Comparison of ENCODE assay signal across 20 cellular contexts in genomic region chr9:132731230-132731629, GRCh38.
DNase-seq lines count a peak whose midpoint lies in the region; FAIRE-seq and TF ChIP-seq lines count a peak whose summit lies in the region.
"Had no signal": no experiment of that assay in that cellular context is flagged by ENCODE, and none has a peak within 500 bp of the region (broad histone marks: within the 10 kb centered on the region; RNA-seq: fewer than 3 reads in every experiment).

No MANE protein-coding gene starts in this region.

- H3K4me2 ChIP-seq in BLaER1: no peak overlapping the region
- H3K4me2 ChIP-seq in PC-9: peak overlapping the region; percentile 47; the same call in 1 of the 2 replicates
- H3K4me2 ChIP-seq: GM23338 had no signal

- BruUV-seq in PC-9 (replicated peaks; lab: Mats Ljungman, UMichigan): no TSS peak

- no peak overlapping the region for H3K9ac ChIP-seq in BLaER1
- H3K9ac ChIP-seq: BLaER1 treated with 17β-estradiol and CSF1 and Interleukin-3, amounts not matched to agents 10 nM and 100 nM had no signal

- no peak for FAIRE-seq in small intestine (lab: Jason Lieb, UNC)
- FAIRE-seq: A204.1, D721Med had no signal

- H3K27ac ChIP-seq in BLaER1 (peak overlapping the region; percentile 33; the same call in 1 of the 2 replicates), PC-9 (peak overlapping the region; percentile 26; the same call in 1 of the 2 replicates), esophagus squamous epithelium (peak overlapping the region in 3 of 4 donors; percentile 65 to 84 (median 84)), small intestine (ENCODE audit: low read depth in 1 of 2, low read length in 1 of 2) (no peak overlapping the region)
- H3K27ac ChIP-seq: Peyer's patch had no signal

- no peaks in the 10 kb centered on the region for H3K9me2 ChIP-seq in PC-9 (ENCODE audit: insufficient read depth)

- POLR2A ChIA-PET in PC-9 (lab: Charles Lee; ENCODE audit: unreplicated experiment): no interaction called here

- CTCF ChIA-PET in PC-9 (lab: Charles Lee): no interaction called here

- H3K79me2 ChIP-seq in PC-9 (ENCODE audit: low read depth): no peaks in the 10 kb centered on the region

- no peak for TF ChIP-seq POLR2A in esophagus squamous epithelium (IDR thresholded peaks at IDR 0.05)

- H2AFZ ChIP-seq in PC-9: no peak overlapping the region
- H2AFZ ChIP-seq: GM23338 had no signal

- peak; percentile 10 to 40 for DNase-seq in PC-9
- no peak for DNase-seq in esophagus squamous epithelium (lab: John Stamatoyannopoulos, UW)
- peak; percentile 24 for DNase-seq in small intestine
- DNase-seq in kidney tubule cell (ENCODE audit: low spot score): no peak
- no peak for DNase-seq in NCI-H82 treated with DMSO at 0.1 percent for 48 hours (lab: John Stamatoyannopoulos, UW; ENCODE audit: unreplicated experiment)
- no peak for DNase-seq in T-helper 9 cell
- DNase-seq: CD8-positive, alpha-beta memory T cell; Karpas-422; MM.1S; NCI-H1092; NCI-H146; NCI-H2029 treated with DMSO at 0.1 percent for 48 hours; NCI-H2227 treated with DMSO at 0.1 percent for 48 hours; NCI-H524 treated with DMSO at 0.1 percent for 48 hours; Peyer's patch had no signal

- H3K4me1 ChIP-seq in BLaER1: peaks cover 52% of the 10 kb centered on the region
- peaks cover 15% of the 10 kb centered on the region; the same call in 1 of the 2 replicates for H3K4me1 ChIP-seq in PC-9 (replicated peaks; ENCODE audit: insufficient read depth)
- peaks cover 0 to 63% (median 8%) of the 10 kb centered on the region in 3 donors for H3K4me1 ChIP-seq in esophagus squamous epithelium
- no peaks in the 10 kb centered on the region for H3K4me1 ChIP-seq in small intestine (ENCODE audit: control insufficient read depth in 2 of 2, insufficient read depth in 1 of 2, low read depth in 1 of 2, low read length in 1 of 2)
- H3K4me1 ChIP-seq: Peyer's patch had no signal

- TF ChIP-seq CTCF in PC-9 (conservative IDR thresholded peaks at IDR 0.05) (no peak), esophagus squamous epithelium (IDR thresholded peaks at IDR 0.05) (no peak)

- H3K36me3 ChIP-seq in BLaER1 (no peaks in the 10 kb centered on the region), PC-9 (ENCODE audit: low read depth) (no peaks in the 10 kb centered on the region), esophagus squamous epithelium (no peaks in the 10 kb centered on the region), small intestine (ENCODE audit: control insufficient read depth in 2 of 2, insufficient read depth in 2 of 2, low read length in 2 of 2) (no peaks in the 10 kb centered on the region)
- H3K36me3 ChIP-seq: BLaER1 treated with 17β-estradiol and CSF1 and Interleukin-3, amounts not matched to agents 10 nM and 100 nM; Peyer's patch had no signal

- H4K20me1 ChIP-seq in BLaER1 (no peaks in the 10 kb centered on the region), PC-9 (ENCODE audit: insufficient read depth) (no peaks in the 10 kb centered on the region)
- H4K20me1 ChIP-seq: BLaER1 treated with 17β-estradiol and CSF1 and Interleukin-3, amounts not matched to agents 10 nM and 100 nM had no signal

- peaks cover 13% of the 10 kb centered on the region for H3K27me3 ChIP-seq in BLaER1
- peaks cover 34% of the 10 kb centered on the region for H3K27me3 ChIP-seq in PC-9 (ENCODE audit: insufficient read depth, low read depth)
- H3K27me3 ChIP-seq in esophagus squamous epithelium: peaks cover 0 to 11% (median 0%) of the 10 kb centered on the region in 4 donors
- no peaks in the 10 kb centered on the region for H3K27me3 ChIP-seq in small intestine (ENCODE audit: control insufficient read depth in 2 of 2, insufficient read depth in 2 of 2, low read length in 2 of 2)
- H3K27me3 ChIP-seq: Peyer's patch had no signal

- H3K4me3 ChIP-seq in BLaER1 (no peak overlapping the region), PC-9 (no peak overlapping the region), esophagus squamous epithelium (no peak overlapping the region), small intestine (ENCODE audit: low read depth in 1 of 2, low read length in 2 of 2) (no peak overlapping the region)
- H3K4me3 ChIP-seq: BLaER1 treated with 17β-estradiol and CSF1 and Interleukin-3, amounts not matched to agents 10 nM and 100 nM; GM23338; Peyer's patch had no signal

- WGBS in esophagus squamous epithelium, 2 donors: 40 to 41% methylated on average over 3 of the region's 3 CpGs
- 18 to 57% (median 27%) methylated on average over 3 of the region's 3 CpGs for WGBS in small intestine, 3 donors

- no peaks in the 10 kb centered on the region for H3F3A ChIP-seq in PC-9 (ENCODE audit: insufficient read depth, low read depth)

- intact Hi-C loops in PC-9 (cut with micrococcal nuclease; ENCODE audit: unreplicated experiment): no loop called here
- intact Hi-C loops in esophagus squamous epithelium (cut with DNase I): no loop called here

- H3K9me3 ChIP-seq in BLaER1 (no peaks in the 10 kb centered on the region), PC-9 (ENCODE audit: insufficient read depth, low read depth) (no peaks in the 10 kb centered on the region), esophagus squamous epithelium (no peaks in the 10 kb centered on the region), small intestine (ENCODE audit: control insufficient read depth, low read depth) (no peaks in the 10 kb centered on the region)
- H3K9me3 ChIP-seq: BLaER1 treated with 17β-estradiol and CSF1 and Interleukin-3, amounts not matched to agents 10 nM and 100 nM; Peyer's patch had no signal

Comparison
In these comparisons a context has a peak if more than half of its experiments do, and no peak if none do; other contexts are left out.
1. H3K27ac ChIP-seq: peak in BLaER1 (single experiment), PC-9 (single experiment) and esophagus squamous epithelium (3 of 4); none in small intestine (0 of 2).
2. DNase-seq: peak in PC-9 (2 of 2) and small intestine (single experiment); none in esophagus squamous epithelium (single experiment), kidney tubule cell (single experiment), NCI-H82 treated with DMSO at 0.1 percent for 48 hours (single experiment) and T-helper 9 cell (single experiment).